ENCODE assay signal across 19 cellular contexts in genomic region chr18:67568166-67568565, GRCh38.
"Had no signal": no experiment of that assay in that cellular context is flagged by ENCODE, and none has a peak within 500 bp of the region (broad histone marks: within the 10 kb centered on the region; RNA-seq: fewer than 3 reads in every experiment).

No MANE protein-coding gene starts in this region.

- ATAC-seq: activated CD4-positive, CD25-positive, alpha-beta regulatory T cell treated with anti-CD3 and anti-CD28 coated beads, Interleukin-2, amount 50 U/mL, for 24 hours; activated naive CD4-positive, alpha-beta T cell treated with anti-CD3 and anti-CD28 coated beads, Interleukin-2, amount 50 U/mL, for 72 hours; stimulated activated naive CD8-positive, alpha-beta T cell treated with anti-CD3 and anti-CD28 coated beads, Interleukin-15, Interleukin-2, amounts not matched to agents 100 U/mL and 50 U/mL, for 24 hours had no signal

- H3K36me3 ChIP-seq: adrenal gland, esophagus squamous epithelium, left ventricle myocardium inferior, prostate gland, right atrium auricular region, tibial nerve had no signal

- H3K27ac ChIP-seq: adrenal gland, esophagus squamous epithelium, left ventricle myocardium inferior, prostate gland, right atrium auricular region, tibial nerve had no signal

- H3K4me3 ChIP-seq: adrenal gland, esophagus squamous epithelium, left ventricle myocardium inferior, prostate gland, right atrium auricular region, tibial nerve had no signal

- H3K27ac Mint-ChIP-seq: activated naive CD4-positive, alpha-beta T cell treated with anti-CD3 and anti-CD28 coated beads, Interleukin-2, amount 50 U/mL, for 72 hours; dendritic cell treated with granulocyte-macrophage colony-stimulating factor and Interleukin-4, amounts not matched to agents 40 ng/mL and 50 ng/mL, for 4 days; T-helper 1 cell treated with Interleukin-12 subunit alpha and Interleukin-12 subunit beta and Interleukin-4 antibody, amounts not matched to agents 30 μg/mL and 1 μg/mL, for 36 hours had no signal

- H3K9me3 Mint-ChIP-seq: activated naive CD4-positive, alpha-beta T cell treated with anti-CD3 and anti-CD28 coated beads, Interleukin-2, amount 50 U/mL, for 72 hours; dendritic cell treated with granulocyte-macrophage colony-stimulating factor and Interleukin-4, amounts not matched to agents 40 ng/mL and 50 ng/mL, for 4 days; T-helper 1 cell treated with Interleukin-12 subunit alpha and Interleukin-12 subunit beta and Interleukin-4 antibody, amounts not matched to agents 30 μg/mL and 1 μg/mL, for 36 hours had no signal

- H3K4me3 Mint-ChIP-seq: dendritic cell treated with granulocyte-macrophage colony-stimulating factor and Interleukin-4, amounts not matched to agents 40 ng/mL and 50 ng/mL, for 4 days; T-helper 1 cell treated with Interleukin-12 subunit alpha and Interleukin-12 subunit beta and Interleukin-4 antibody, amounts not matched to agents 30 μg/mL and 1 μg/mL, for 36 hours had no signal

- H3K36me3 Mint-ChIP-seq: activated naive CD4-positive, alpha-beta T cell treated with anti-CD3 and anti-CD28 coated beads, Interleukin-2, amount 50 U/mL, for 72 hours had no signal

- DNase-seq: activated CD4-positive, alpha-beta T cell treated with anti-CD3 and anti-CD28 coated beads, Interleukin-2, amount 50 U/mL, for 1 hour; activated CD8-positive, alpha-beta memory T cell treated with anti-CD3 and anti-CD28 coated beads, Interleukin-2, amount 50 U/mL, for 48 hours; activated gamma-delta T cell treated with Interleukin-2 at 50 U/mL for 16 hours; adrenal gland; effector CD8-positive, alpha-beta T cell; esophagus squamous epithelium; foreskin fibroblast; glutamatergic neuron; hypothalamus; left ventricle myocardium inferior; stimulated activated CD4-positive, alpha-beta T cell treated with anti-CD3 and anti-CD28 coated beads, Interleukin-2, amount 100 ng/mL, for 24 hours; stimulated activated naive CD8-positive, alpha-beta T cell treated with anti-CD3 and anti-CD28 coated beads, Interleukin-15, Interleukin-2, amounts not matched to agents 100 U/mL and 50 U/mL, for 24 hours had no signal

- H3K9me3 ChIP-seq: adrenal gland, esophagus squamous epithelium, left ventricle myocardium inferior, prostate gland, right atrium auricular region, tibial nerve had no signal

- H3K4me1 ChIP-seq: adrenal gland, esophagus squamous epithelium, left ventricle myocardium inferior, prostate gland, right atrium auricular region, tibial nerve had no signal

- H3K27me3 ChIP-seq: adrenal gland, esophagus squamous epithelium, right atrium auricular region, tibial nerve had no signal
